ENCODE assay signal across 1 cellular context in genomic region chr1:59350521-59350920, GRCh38.
TF ChIP-seq lines count a peak whose summit lies in the region.

No MANE protein-coding gene starts in this region.

TF ChIP-seq in K562, 482 proteins besides CTCF, POLR2A, EP300 and RAD21 (continued from another document):
- no peak for TF ChIP-seq HIVEP1 (CRISPR knock-in tag; IDR thresholded peaks at IDR 0.05)
